ENCODE assay signal across 21 cellular contexts in the genomic region with DNA sequence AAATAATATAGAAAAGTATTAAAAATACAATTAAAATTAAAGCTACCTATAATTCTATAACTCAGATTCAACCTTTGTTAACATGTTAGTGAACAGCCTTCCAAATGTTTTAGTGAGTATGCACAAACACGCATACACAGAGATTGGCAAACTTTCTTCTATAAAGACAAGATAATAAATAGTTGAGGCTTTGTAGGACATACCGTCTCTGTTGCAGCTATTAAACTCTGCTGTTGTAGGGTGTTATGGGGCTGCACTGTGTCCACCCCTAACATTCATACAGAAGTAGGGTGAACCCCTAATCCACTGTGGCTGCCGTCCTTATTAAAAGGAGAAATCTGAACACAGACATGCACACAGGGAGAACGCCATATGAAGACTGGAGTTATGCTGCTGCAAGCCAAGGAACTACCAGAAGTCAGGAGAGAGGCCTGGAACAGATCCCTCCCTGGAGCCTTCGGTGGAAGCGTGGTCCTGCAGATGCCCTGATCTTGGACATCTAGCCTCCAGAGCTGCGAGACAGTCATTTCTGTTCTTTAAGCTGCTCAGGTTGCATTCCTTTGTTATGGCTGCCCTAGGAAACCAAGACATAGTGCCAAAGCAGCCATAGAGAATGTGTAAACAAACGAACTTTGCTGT.
"Had no signal": no experiment of that assay in that cellular context is flagged by ENCODE, and none has a peak within 500 bp of the region (broad histone marks: within the 10 kb centered on the region; RNA-seq: fewer than 3 reads in every experiment).

No MANE protein-coding gene starts in this region.

- DNase-seq: IMR-90, Karpas-422, KG1, MG63, NCI-H1092, NCI-H1105 treated with DMSO at 0.1 percent for 48 hours, NCI-H1417 treated with DMSO at 0.1 percent for 48 hours, NCI-H146, NCI-H1694 treated with DMSO at 0.1 percent for 48 hours, NCI-H1930, NCI-H2081, NCI-H2107, NCI-H2227 treated with DMSO at 0.1 percent for 48 hours, NCI-H524 treated with DMSO at 0.1 percent for 48 hours, NCI-H69, NCI-H774, RPMI8226, SHP77 treated with DMSO at 0.1 percent for 48 hours, SJCRH30 had no signal

- H3K27ac ChIP-seq: SJCRH30 had no signal

- H3K9me3 ChIP-seq: MG63, SJCRH30 had no signal

- ATAC-seq: HepG2, SK-N-SH treated with all-trans-retinoic acid at 6 μM for 48 hours had no signal

- H3K4me3 ChIP-seq: MG63, SJCRH30 had no signal

- H3K27me3 ChIP-seq: MG63, SJCRH30 had no signal

- H3K36me3 ChIP-seq: MG63, SJCRH30 had no signal

- H3K4me1 ChIP-seq: SJCRH30 had no signal
